In the genomic region with DNA sequence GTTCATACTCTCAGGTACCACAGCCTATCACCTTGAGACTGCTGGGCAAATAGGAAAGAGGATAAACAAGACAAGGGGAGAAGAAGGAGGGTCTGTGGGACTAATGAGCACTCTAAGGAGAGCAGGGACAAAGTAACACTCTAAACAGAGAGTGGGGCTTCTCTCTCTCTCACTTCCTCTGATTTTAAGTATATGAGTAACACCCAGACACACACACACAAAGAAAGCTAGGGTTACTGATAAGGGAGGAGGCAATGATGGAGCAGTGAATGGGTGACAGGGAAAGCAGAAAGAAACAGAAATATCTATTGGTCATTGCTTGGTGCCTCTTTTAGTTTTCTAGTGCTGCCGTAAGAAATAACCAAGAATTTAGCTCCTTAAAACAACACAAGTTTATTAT, we compare ENCODE assay signal across 17 cellular contexts.
DNase-seq lines count a peak whose midpoint lies in the region; ATAC-seq, FAIRE-seq and TF ChIP-seq lines count a peak whose summit lies in the region.
"Had no signal": no experiment of that assay in that cellular context is flagged by ENCODE, and none has a peak within 500 bp of the region (broad histone marks: within the 10 kb centered on the region; RNA-seq: fewer than 3 reads in every experiment).

No MANE protein-coding gene starts in this region.

- H4K20me1 ChIP-seq in BLaER1 (no peaks in the 10 kb centered on the region), K562 (replicated peaks; ENCODE audit: control insufficient read depth, insufficient read depth, low read length) (no peaks in the 10 kb centered on the region)

- CTCF ChIA-PET in K562 (lab: Yijun Ruan, JAX; ENCODE audit: low intra/inter-chr PET ratio) = no interaction called here

- peaks cover 10% of the 10 kb centered on the region; the same call in 1 of the 2 replicates for H3K9me3 ChIP-seq in BLaER1
- no peaks in the 10 kb centered on the region for H3K9me3 ChIP-seq in K562 (replicated peaks; ENCODE audit: control insufficient read depth, insufficient read depth, low read depth, low read length)
- no peaks in the 10 kb centered on the region for H3K9me3 ChIP-seq in testis
- H3K9me3 ChIP-seq: A549 had no signal

- H3K27ac ChIP-seq in BLaER1 (no peak overlapping the region), K562 (ENCODE audit: extremely low read depth, low read depth, low read length) (no peak overlapping the region), testis (no peak overlapping the region)
- H3K27ac ChIP-seq: 22Rv1, A549, KMS-11 had no signal

- no TSS peak for BruUV-seq in K562 (replicated peaks; lab: Mats Ljungman, UMichigan)

- ATAC-seq in GM18868 (IDR thresholded peaks at IDR 0.05; ENCODE audit: unreplicated experiment) (peak; percentile 64), GM21786 (IDR thresholded peaks at IDR 0.05; ENCODE audit: unreplicated experiment) (peak; percentile 69), K562 (peak; percentile 68), HG03457 (IDR thresholded peaks at IDR 0.05; ENCODE audit: unreplicated experiment) (no peak)
- ATAC-seq: A549; CD8-positive, alpha-beta T cell; GM12878 had no signal

- TF ChIP-seq CTCF in K562 (IDR thresholded peaks at IDR 0.05 in 2 of 3, conservative IDR thresholded peaks at IDR 0.05 in 1 of 3; ENCODE audit: insufficient read depth in 2 of 3, low read depth in 1 of 3, low read length in 3 of 3) (no peak), testis (IDR thresholded peaks at IDR 0.05) (no peak)

- H2AFZ ChIP-seq in K562 (ENCODE audit: low read depth, low read length) = no peak overlapping the region

- no peaks in the 10 kb centered on the region for H3K36me3 ChIP-seq in BLaER1
- no peaks in the 10 kb centered on the region for H3K36me3 ChIP-seq in K562 (ENCODE audit: control insufficient read depth, insufficient read depth, low read length)
- no peaks in the 10 kb centered on the region for H3K36me3 ChIP-seq in testis (ENCODE audit: low read depth, missing control alignments)

- POLR2A ChIA-PET in K562 (lab: Yijun Ruan, JAX) = interaction anchor here (0.6 kb wide), 1 partner anchor 103 kb away, joined by 3 read pairs; no protein-coding TSS in a partner anchor

- FAIRE-seq in K562 (lab: Jason Lieb, UNC) (no peak), RCC 7860 (lab: Jason Lieb, UNC) (no peak), GM12891 (lab: Jason Lieb, UNC) (no peak)
- FAIRE-seq: A549, GM12878, H1 had no signal

- TF ChIP-seq RAD21 in K562 (CRISPR knock-in tag; conservative IDR thresholded peaks at IDR 0.05 in 1 of 2, IDR thresholded peaks at IDR 0.05 in 1 of 2) = no peak

- DNase-seq in K562 (ENCODE audit: extremely low read depth in 1 of 4, low spot score in 3 of 4) (peak in 1 of 4 experiments; percentile 11), testis (no peak), RCC 7860 (ENCODE audit: low spot score) (no peak), GM12891 (ENCODE audit: insufficient read length, low spot score) (no peak)
- DNase-seq: AML-193; Calu3; CD8-positive, alpha-beta T cell; H9 had no signal

- intact Hi-C loops in K562 (cut with micrococcal nuclease) = no loop called here
- intact Hi-C loops in testis (cut with DNase I; ENCODE audit: low total_unique reads) = no loop called here

- H3K4me2 ChIP-seq in BLaER1 (peak overlapping the region; percentile 24; the same call in 1 of the 2 replicates), K562 (ENCODE audit: insufficient read depth, low read length) (no peak overlapping the region)
- H3K4me2 ChIP-seq: A549, KMS-11 had no signal

- in situ Hi-C loops in K562 (cut with MboI) = no loop called here

- H3K27me3 ChIP-seq in BLaER1 = no peaks in the 10 kb centered on the region
- no peaks in the 10 kb centered on the region for H3K27me3 ChIP-seq in K562 (ENCODE audit: control insufficient read depth in 2 of 2, insufficient read depth in 2 of 2, low read length in 2 of 2)
- H3K27me3 ChIP-seq in testis = no peaks in the 10 kb centered on the region

- TF ChIP-seq POLR2A in K562 (conservative IDR thresholded peaks at IDR 0.05) = no peak
- no peak for TF ChIP-seq POLR2A in testis (IDR thresholded peaks at IDR 0.05)
- TF ChIP-seq POLR2A in GM12891 (IDR thresholded peaks at IDR 0.05; ENCODE audit: low read depth, low read length) = no peak

- H3K4me1 ChIP-seq in BLaER1 (peaks cover 10% of the 10 kb centered on the region), K562 (replicated peaks in 1 of 2; ENCODE audit: control insufficient read depth in 2 of 2, insufficient read depth in 2 of 2, low read length in 2 of 2) (no peaks in the 10 kb centered on the region; a peak in 1 of 5 replicates), testis (no peaks in the 10 kb centered on the region)
- H3K4me1 ChIP-seq: A549 had no signal

- WGBS in K562 (ENCODE audit: insufficient coverage, low coverage, missing lambda C conversion rate) = 15% methylated on average over 1 of the region's 1 CpG
- WGBS in testis, 2 donors = 63 to 67% methylated on average over 1 of the region's 1 CpG

- H3K9me1 ChIP-seq in K562 (ENCODE audit: control insufficient read depth, insufficient read depth, low read length) = no peaks in the 10 kb centered on the region

- TF ChIP-seq EP300 in K562 (IDR thresholded peaks at IDR 0.05; ENCODE audit: low read length) = no peak

- H3K79me2 ChIP-seq in K562 (ENCODE audit: control insufficient read depth, insufficient read depth, low read length) = no peaks in the 10 kb centered on the region

- no peak overlapping the region for H3K4me3 ChIP-seq in BLaER1
- H3K4me3 ChIP-seq in K562 = no peak overlapping the region
- H3K4me3 ChIP-seq in testis = no peak overlapping the region
- H3K4me3 ChIP-seq: A549, GM12878 had no signal

- no peak overlapping the region for H3K9ac ChIP-seq in BLaER1
- no peak overlapping the region for H3K9ac ChIP-seq in K562 (ENCODE audit: insufficient read depth in 1 of 2, low read depth in 2 of 2, low read length in 2 of 2)
- H3K9ac ChIP-seq: KMS-11 had no signal

TF ChIP-seq in K562, 482 proteins besides CTCF, POLR2A, EP300 and RAD21:
- no peak for TF ChIP-seq PML (IDR thresholded peaks at IDR 0.05; ENCODE audit: low read length)

TF ChIP-seq in GM12891, 5 proteins besides CTCF, POLR2A, EP300 and RAD21:
- TF ChIP-seq POU2F2 (IDR thresholded peaks at IDR 0.05; ENCODE audit: low read depth, low read length) (no peak), POLR2AphosphoS5 (IDR thresholded peaks at IDR 0.05; ENCODE audit: low read depth, low read length) (no peak), PAX5 (IDR thresholded peaks at IDR 0.05; ENCODE audit: insufficient read depth, low read length, severe bottlenecking) (no peak), TAF1 (IDR thresholded peaks at IDR 0.05; ENCODE audit: low read depth, low read length) (no peak), SPI1 (IDR thresholded peaks at IDR 0.05; ENCODE audit: low read depth, low read length) (no peak)
TF ChIP-seq in GM12891: peak in this region for 0.
